1 cellular context compared by ENCODE assay signal in the genomic region with DNA sequence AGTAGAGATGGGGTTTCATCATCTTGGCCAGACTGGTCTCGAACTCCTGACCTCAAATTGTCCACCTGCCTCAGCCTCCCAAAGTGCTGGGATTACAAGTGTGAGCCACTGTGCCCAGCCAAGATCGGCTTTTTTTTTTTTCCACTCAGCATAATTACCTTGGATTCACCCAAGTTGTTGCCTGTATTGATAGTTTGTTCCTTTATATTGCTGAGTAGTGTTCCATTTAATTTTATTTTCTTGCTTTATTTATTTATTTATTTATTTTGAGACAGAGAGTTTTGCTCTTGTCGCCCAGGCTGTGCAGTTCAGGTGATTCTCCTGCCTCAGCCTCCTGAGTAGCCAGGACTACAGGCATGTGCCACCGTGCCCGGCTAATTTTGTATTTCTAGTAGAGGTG.
A peak's percentile ranks its signal among the peaks of the same experiment; 100 is the strongest.
TF ChIP-seq lines count a peak whose summit lies in the region.

No MANE protein-coding gene starts in this region.

TF ChIP-seq in HEK293, 187 proteins besides CTCF, POLR2A, EP300 and RAD21:
- TF ChIP-seq ZNF146 (tag by site-specific recombination; IDR thresholded peaks at IDR 0.05) (peak; percentile 72), ZNF747 (tag by site-specific recombination; IDR thresholded peaks at IDR 0.05) (no peak)
